In genomic region chr10:5945203-5945534, GRCh38 we compare ENCODE assay signal across 1 cellular context.
TF ChIP-seq lines count a peak whose summit lies in the region.

No MANE protein-coding gene starts in this region.

TF ChIP-seq in endothelial cell of umbilical vein, 7 proteins besides CTCF, POLR2A, EP300 and RAD21:
- TF ChIP-seq EZH2 (IDR thresholded peaks at IDR 0.05; ENCODE audit: borderline replicate concordance, low read depth, low read length, severe bottlenecking) (no peak), JUN (IDR thresholded peaks at IDR 0.05; ENCODE audit: borderline replicate concordance, insufficient read depth, insufficient read length, low read depth) (no peak), FOS (IDR thresholded peaks at IDR 0.05; ENCODE audit: borderline replicate concordance, insufficient read depth, low read length) (no peak), POLR2AphosphoS5 (IDR thresholded peaks at IDR 0.05; ENCODE audit: insufficient read depth, low read depth, low read length) (no peak), MYC (IDR thresholded peaks at IDR 0.05; ENCODE audit: low read depth, low read length) (no peak), GATA2 (IDR thresholded peaks at IDR 0.05; ENCODE audit: insufficient read depth, insufficient read length, low read depth, low read length) (no peak), MAX (IDR thresholded peaks at IDR 0.05; ENCODE audit: insufficient read depth, insufficient read length) (no peak)
